22 cellular contexts compared by ENCODE assay signal in the genomic region with DNA sequence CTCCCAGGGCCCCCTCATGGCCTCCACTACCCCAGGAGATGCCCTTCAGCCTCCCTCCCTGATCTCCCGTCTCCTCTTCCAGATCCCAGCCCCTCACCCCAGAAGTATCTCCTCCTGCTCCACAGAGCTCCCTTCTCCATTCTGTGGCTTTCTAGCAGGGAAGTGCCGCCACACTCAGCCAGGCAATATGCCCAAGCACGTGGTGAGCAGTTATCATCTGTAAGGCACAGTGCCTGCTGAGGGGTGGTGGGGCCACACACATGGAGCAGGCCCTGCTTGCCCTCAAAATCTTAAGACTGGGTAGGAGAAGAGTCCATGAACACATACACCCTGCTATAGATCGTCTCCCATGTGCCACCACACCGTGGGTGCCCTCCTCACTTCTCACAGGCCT. TPM values are rescaled to one million over a fixed set of nuclear protein-coding genes. Genes with fewer than 3 reads are reported as not detected.
DNase-seq lines count a peak whose midpoint lies in the region; ATAC-seq and TF ChIP-seq lines count a peak whose summit lies in the region.
"Had no signal": no experiment of that assay in that cellular context is flagged by ENCODE, and none has a peak within 500 bp of the region (broad histone marks: within the 10 kb centered on the region; RNA-seq: fewer than 3 reads in every experiment).

No MANE protein-coding gene starts in this region.

- H2BK5ac ChIP-seq in IMR-90 (ENCODE audit: low read depth, low read length, poor library complexity, severe bottlenecking): no peak overlapping the region
- no peak overlapping the region for H2BK5ac ChIP-seq in neuronal stem cell (ENCODE audit: low read length)

- no peak overlapping the region for H3K4me3 ChIP-seq in BLaER1
- no peak overlapping the region for H3K4me3 ChIP-seq in IMR-90 (ENCODE audit: insufficient read depth, low read depth, low read length)
- H3K4me3 ChIP-seq in duodenal mucosa (ENCODE audit: low read depth in 1 of 2, low read length in 2 of 2): peak overlapping the region; percentile 26 to 28
- no peak overlapping the region for H3K4me3 ChIP-seq in neuronal stem cell (ENCODE audit: low read length in 2 of 2)
- H3K4me3 ChIP-seq: MG63 had no signal

- no peak overlapping the region for H3K14ac ChIP-seq in IMR-90 (replicated peaks; ENCODE audit: low read depth, low read length)
- no peak overlapping the region for H3K14ac ChIP-seq in neuronal stem cell (ENCODE audit: low read length)

- H3K18ac ChIP-seq in IMR-90 (ENCODE audit: low read depth, low read length) (no peak overlapping the region), neuronal stem cell (ENCODE audit: low read length) (no peak overlapping the region)

- H3K4me2 ChIP-seq in BLaER1 (peak overlapping the region; percentile 55), IMR-90 (ENCODE audit: low read depth, low read length) (no peak overlapping the region), neuronal stem cell (ENCODE audit: insufficient read depth, low read length, poor library complexity, severe bottlenecking) (no peak overlapping the region)
- H3K4me2 ChIP-seq: KMS-11, SK-N-SH had no signal

- no peaks in the 10 kb centered on the region for H3K27me3 ChIP-seq in BLaER1
- peaks cover 16% of the 10 kb centered on the region for H3K27me3 ChIP-seq in IMR-90 (ENCODE audit: control insufficient read depth, insufficient read depth, low read length)
- no peaks in the 10 kb centered on the region for H3K27me3 ChIP-seq in duodenal mucosa (ENCODE audit: control insufficient read depth in 1 of 2, insufficient read depth in 2 of 2, low read length in 2 of 2)
- H3K27me3 ChIP-seq in neuronal stem cell (ENCODE audit: control insufficient read depth in 3 of 3, insufficient read depth in 3 of 3, low read depth in 1 of 3, low read length in 3 of 3): peaks cover 0 to 69% (median 0%) of the 10 kb centered on the region in 3 experiments
- H3K27me3 ChIP-seq: MG63 had no signal

- no TSS peak for BruUV-seq in IMR-90 (replicated peaks; lab: Mats Ljungman, UMichigan)

- no peak for TF ChIP-seq CTCF in IMR-90 (conservative IDR thresholded peaks at IDR 0.05; ENCODE audit: low read depth, low read length)

- intact Hi-C loops in IMR-90 (cut with micrococcal nuclease): no loop called here

- H3K27ac ChIP-seq in BLaER1: peak overlapping the region; percentile 35; the same call in 1 of the 2 replicates
- H3K27ac ChIP-seq in IMR-90 (ENCODE audit: insufficient read depth, low read length): no peak overlapping the region
- peak overlapping the region; percentile 87 for H3K27ac ChIP-seq in duodenal mucosa (ENCODE audit: low read depth, low read length)
- H3K27ac ChIP-seq in neuronal stem cell (replicated peaks; ENCODE audit: low read length): no peak overlapping the region
- H3K27ac ChIP-seq: HL-60, KMS-11 had no signal

- H4K8ac ChIP-seq in IMR-90 (ENCODE audit: low read depth in 2 of 2, low read length in 2 of 2) (no peak overlapping the region), neuronal stem cell (ENCODE audit: low read depth, low read length) (no peak overlapping the region)

- H4K20me1 ChIP-seq in BLaER1: no peaks in the 10 kb centered on the region
- H4K20me1 ChIP-seq in IMR-90 (ENCODE audit: insufficient read depth, low read length): no peaks in the 10 kb centered on the region

- no peak overlapping the region for H3K9ac ChIP-seq in BLaER1
- no peak overlapping the region for H3K9ac ChIP-seq in IMR-90 (ENCODE audit: low read depth, low read length)
- peak overlapping the region; percentile 73 to 94 for H3K9ac ChIP-seq in duodenal mucosa (ENCODE audit: low read depth in 1 of 2, low read length in 2 of 2)
- no peak overlapping the region for H3K9ac ChIP-seq in neuronal stem cell (ENCODE audit: low read depth, low read length, poor library complexity)
- H3K9ac ChIP-seq: KMS-11, SK-N-SH had no signal

- no peak overlapping the region for H3K56ac ChIP-seq in IMR-90 (ENCODE audit: extremely low read depth, insufficient read depth, low read length)

- H3K4ac ChIP-seq in IMR-90 (ENCODE audit: low read depth, low read length) (no peak overlapping the region), neuronal stem cell (ENCODE audit: low read length) (no peak overlapping the region)

- H2BK20ac ChIP-seq in IMR-90 (ENCODE audit: low read depth, low read length): no peak overlapping the region

- H4K5ac ChIP-seq in IMR-90 (ENCODE audit: low read depth, low read length): no peak overlapping the region

- H3K9me1 ChIP-seq in IMR-90 (ENCODE audit: insufficient read depth, low read length): peaks cover 4% of the 10 kb centered on the region; the same call in 1 of the 2 replicates

- H2AK5ac ChIP-seq in IMR-90 (ENCODE audit: low read depth, low read length): 0 out of 2 replicates have a peak overlapping the region, but pooled peaks have one; percentile 11
- H2AK5ac ChIP-seq in neuronal stem cell (ENCODE audit: low read depth, low read length): no peak overlapping the region

- H3K79me1 ChIP-seq in IMR-90 (ENCODE audit: low read depth in 1 of 2, low read length in 2 of 2): no peaks in the 10 kb centered on the region
- H3K79me1 ChIP-seq in neuronal stem cell (ENCODE audit: low read depth, low read length): no peaks in the 10 kb centered on the region

- H2BK12ac ChIP-seq in neuronal stem cell (ENCODE audit: low read length): no peak overlapping the region

- no peaks in the 10 kb centered on the region for H3K36me3 ChIP-seq in BLaER1
- H3K36me3 ChIP-seq in IMR-90 (ENCODE audit: control insufficient read depth, insufficient read depth, low read length): no peaks in the 10 kb centered on the region
- peaks cover 0 to 3% of the 10 kb centered on the region in 2 donors for H3K36me3 ChIP-seq in duodenal mucosa (ENCODE audit: control insufficient read depth in 1 of 2, insufficient read depth in 2 of 2, low read length in 2 of 2)
- H3K36me3 ChIP-seq in neuronal stem cell (replicated peaks in 1 of 2; ENCODE audit: control insufficient read depth in 2 of 2, insufficient read depth in 2 of 2, low read length in 2 of 2): no peaks in the 10 kb centered on the region
- H3K36me3 ChIP-seq: MG63 had no signal

- 70% methylated on average over 2 of the region's 5 CpGs; no CpG with 5 or more reads in 1 of the 2 experiments for WGBS in IMR-90 (ENCODE audit: extremely low coverage in 2 of 2, insufficient read length in 1 of 2), 2 experiments
- WGBS in neuronal stem cell (ENCODE audit: extremely low coverage in 2 of 2, insufficient read length in 2 of 2, insufficient replicate concordance in 1 of 2), 2 donors: no CpG with 5 or more reads among the region's 5 CpGs

- no peak overlapping the region for H4K91ac ChIP-seq in IMR-90 (ENCODE audit: insufficient read depth, low read depth, low read length)
- H4K91ac ChIP-seq in neuronal stem cell (ENCODE audit: low read depth, low read length, poor library complexity): peak overlapping the region; percentile 59

- CTCF ChIA-PET in IMR-90 (lab: Yijun Ruan, JAX): no interaction called here

- no peak for TF ChIP-seq POLR2A in IMR-90 (IDR thresholded peaks at IDR 0.05; ENCODE audit: low read depth, low read length)

- H3K4me1 ChIP-seq in BLaER1: peaks cover 51% of the 10 kb centered on the region
- H3K4me1 ChIP-seq in IMR-90 (ENCODE audit: control insufficient read depth, insufficient read depth, low read length): peaks cover 12% of the 10 kb centered on the region
- H3K4me1 ChIP-seq in duodenal mucosa (ENCODE audit: control insufficient read depth in 1 of 2, insufficient read depth in 2 of 2, low read length in 2 of 2): peaks cover 52 to 59% of the 10 kb centered on the region in 2 donors
- no peaks in the 10 kb centered on the region for H3K4me1 ChIP-seq in neuronal stem cell (ENCODE audit: control insufficient read depth in 2 of 2, insufficient read depth in 1 of 2, low read depth in 1 of 2, low read length in 2 of 2)

- POLR2A ChIA-PET in IMR-90 (lab: Charles Lee; ENCODE audit: unreplicated experiment): no interaction called here

- DNase-seq in IMR-90 (no peak), neuronal stem cell (ENCODE audit: low spot score) (no peak), mesenteric fat pad (ENCODE audit: low spot score) (no peak)
- DNase-seq: AML-193; CD4-positive, alpha-beta T cell; HCEC 1CT; MG63; NCI-H1092 treated with DMSO at 0.1 percent for 48 hours; NCI-H1694 treated with DMSO at 0.1 percent for 48 hours; NCI-H69; NK-92 treated with Interleukin-12 subunit alpha and Interleukin-12 subunit beta, amount 100 ng/mL, for 24 hours; OCI-M1; SK-N-SH had no signal

- H2AK9ac ChIP-seq in IMR-90 (replicated peaks; ENCODE audit: low read depth, low read length, poor library complexity): no peak overlapping the region

- H2AFZ ChIP-seq in IMR-90 (replicated peaks; ENCODE audit: low read length, poor library complexity): no peak overlapping the region
- no peak overlapping the region for H2AFZ ChIP-seq in neuronal stem cell (ENCODE audit: low read length)

- no peak for TF ChIP-seq RAD21 in IMR-90 (IDR thresholded peaks at IDR 0.05; ENCODE audit: low read length)

- H3K23ac ChIP-seq in IMR-90 (ENCODE audit: low read depth, low read length) (no peak overlapping the region), neuronal stem cell (ENCODE audit: low read depth, low read length, poor library complexity) (peak overlapping the region; percentile 18)

- no peaks in the 10 kb centered on the region for H3K9me3 ChIP-seq in BLaER1
- no peaks in the 10 kb centered on the region for H3K9me3 ChIP-seq in IMR-90 (ENCODE audit: control insufficient read depth, insufficient read depth, low read length)
- no peaks in the 10 kb centered on the region for H3K9me3 ChIP-seq in duodenal mucosa (ENCODE audit: control insufficient read depth in 1 of 2, low read length in 2 of 2)
- H3K9me3 ChIP-seq in neuronal stem cell (replicated peaks in 1 of 2; ENCODE audit: control insufficient read depth in 2 of 2, insufficient read depth in 1 of 2, low read depth in 1 of 2, low read length in 2 of 2): no peaks in the 10 kb centered on the region
- H3K9me3 ChIP-seq: MG63, SK-N-SH had no signal

- in situ Hi-C loops in IMR-90 (cut with MboI; ENCODE audit: low sequenced_read_pairs): no loop called here

- H2BK120ac ChIP-seq in IMR-90 (ENCODE audit: low read depth, low read length): no peak overlapping the region
- H2BK120ac ChIP-seq in neuronal stem cell (ENCODE audit: low read depth, low read length): peak overlapping the region; percentile 9

- H2BK15ac ChIP-seq in IMR-90 (ENCODE audit: low read depth, low read length): no peak overlapping the region
- peak overlapping the region; percentile 39 for H2BK15ac ChIP-seq in neuronal stem cell (ENCODE audit: low read length)

- dilution Hi-C loops in IMR-90 (cut with HindIII; ENCODE audit: low sequenced_read_pairs, unreplicated experiment): no loop called here

- ATAC-seq in IMR-90 (ENCODE audit: low read depth) (no peak), HG03521 (IDR thresholded peaks at IDR 0.05; ENCODE audit: unreplicated experiment) (no peak), HG03095 (IDR thresholded peaks at IDR 0.05; ENCODE audit: unreplicated experiment) (no peak), GM19397 (IDR thresholded peaks at IDR 0.05; ENCODE audit: unreplicated experiment) (no peak)
- ATAC-seq: Right ventricle myocardium inferior had no signal

RNA-seq across cellular contexts. Expression of a gene that starts 2.4 kb away (rescaled TPM):
- total RNA-seq in IMR-90 (2012; rRNA removed) (not detected in 2 replicates), mesenteric fat pad (2.7 TPM)
- not detected in 2 replicates for polyA plus RNA-seq in IMR-90 (2012; rRNA removed)
- not detected in 2 replicates for polyA plus RNA-seq in IMR-90 (2012; cell fraction: cytosol; rRNA removed)
- not detected in 2 replicates for polyA plus RNA-seq in IMR-90 (2012; cell fraction: nucleus; rRNA removed; ENCODE audit: low replicate concordance)
- not detected for polyA plus RNA-seq in neuronal stem cell (2013, experiment 1 of 2)
- not detected for polyA plus RNA-seq in neuronal stem cell (2013, experiment 2 of 2)
- total RNA-seq: CD4-positive, alpha-beta T cell; Daoy; Right ventricle myocardium inferior had no signal
- polyA plus RNA-seq: SK-N-SH had no signal

RNA-seq across cellular contexts. Expression of a gene that starts 7.7 kb away (rescaled TPM):
- 19.7 and 30.0 TPM in 2 replicates for total RNA-seq in IMR-90 (2012; rRNA removed)
- polyA plus RNA-seq in IMR-90 (2012; rRNA removed): 26.0 and 30.9 TPM in 2 replicates
- 7.0 and 19.7 TPM in 2 replicates for polyA plus RNA-seq in IMR-90 (2012; cell fraction: cytosol; rRNA removed)
- 52.6 and 88.0 TPM in 2 replicates for polyA plus RNA-seq in IMR-90 (2012; cell fraction: nucleus; rRNA removed; ENCODE audit: low replicate concordance)
- polyA plus RNA-seq in neuronal stem cell (2013, experiment 1 of 2): 0.13 TPM
- 0.08 TPM for polyA plus RNA-seq in neuronal stem cell (2013, experiment 2 of 2)
- 10.6 TPM for total RNA-seq in mesenteric fat pad

RNA-seq across cellular contexts. Expression of a gene that starts 9.6 kb away (rescaled TPM):
- total RNA-seq in IMR-90 (2012; rRNA removed): under 0.01 and 0.36 TPM in 2 replicates
- polyA plus RNA-seq in IMR-90 (2012; rRNA removed): 0.34 and 0.42 TPM in 2 replicates
- 0.22 and 0.55 TPM in 2 replicates for polyA plus RNA-seq in IMR-90 (2012; cell fraction: cytosol; rRNA removed)
- 0.41 and 0.76 TPM in 2 replicates for polyA plus RNA-seq in IMR-90 (2012; cell fraction: nucleus; rRNA removed; ENCODE audit: low replicate concordance)
- 0.18 TPM for polyA plus RNA-seq in neuronal stem cell (2013, experiment 1 of 2)
- 0.25 TPM for polyA plus RNA-seq in neuronal stem cell (2013, experiment 2 of 2)
- 0.26 TPM for total RNA-seq in mesenteric fat pad

RNA-seq across cellular contexts. Expression of a gene that starts 25.0 kb away (rescaled TPM):
- total RNA-seq in IMR-90 (2012; rRNA removed) (10.4 and 13.1 TPM in 2 replicates), mesenteric fat pad (27.9 TPM)
- polyA plus RNA-seq in IMR-90 (2012; rRNA removed): 11.7 and 14.0 TPM in 2 replicates
- polyA plus RNA-seq in IMR-90 (2012; cell fraction: cytosol; rRNA removed): 4.2 and 6.0 TPM in 2 replicates
- 6.6 and 18.3 TPM in 2 replicates for polyA plus RNA-seq in IMR-90 (2012; cell fraction: nucleus; rRNA removed; ENCODE audit: low replicate concordance)
- 12.8 TPM for polyA plus RNA-seq in neuronal stem cell (2013, experiment 1 of 2)
- polyA plus RNA-seq in neuronal stem cell (2013, experiment 2 of 2): 13.4 TPM

RNA-seq across cellular contexts. Expression of a gene that starts 34.1 kb away (rescaled TPM):
- total RNA-seq in IMR-90 (2012; rRNA removed) (73.5 and 73.6 TPM in 2 replicates), mesenteric fat pad (16.5 TPM)
- 31.2 and 33.1 TPM in 2 replicates for polyA plus RNA-seq in IMR-90 (2012; rRNA removed)
- 8.8 and 11.8 TPM in 2 replicates for polyA plus RNA-seq in IMR-90 (2012; cell fraction: cytosol; rRNA removed)
- 4.1 and 22.6 TPM in 2 replicates for polyA plus RNA-seq in IMR-90 (2012; cell fraction: nucleus; rRNA removed; ENCODE audit: low replicate concordance)
- polyA plus RNA-seq in neuronal stem cell (2013, experiment 1 of 2): 81.2 TPM
- polyA plus RNA-seq in neuronal stem cell (2013, experiment 2 of 2): 77.0 TPM

Comparison
In these comparisons a context has a peak if more than half of its experiments do, and no peak if none do; other contexts are left out.
1. H3K27ac ChIP-seq: peak in BLaER1 (single experiment) and duodenal mucosa (single experiment); none in IMR-90 (single experiment) and neuronal stem cell (single experiment).
2. H3K4me3 ChIP-seq: peak in duodenal mucosa (2 of 2); none in BLaER1 (single experiment), IMR-90 (single experiment) and neuronal stem cell (0 of 2).
3. H3K9ac ChIP-seq: peak in duodenal mucosa (2 of 2); none in BLaER1 (single experiment), IMR-90 (single experiment) and neuronal stem cell (single experiment).